In the genomic region with DNA sequence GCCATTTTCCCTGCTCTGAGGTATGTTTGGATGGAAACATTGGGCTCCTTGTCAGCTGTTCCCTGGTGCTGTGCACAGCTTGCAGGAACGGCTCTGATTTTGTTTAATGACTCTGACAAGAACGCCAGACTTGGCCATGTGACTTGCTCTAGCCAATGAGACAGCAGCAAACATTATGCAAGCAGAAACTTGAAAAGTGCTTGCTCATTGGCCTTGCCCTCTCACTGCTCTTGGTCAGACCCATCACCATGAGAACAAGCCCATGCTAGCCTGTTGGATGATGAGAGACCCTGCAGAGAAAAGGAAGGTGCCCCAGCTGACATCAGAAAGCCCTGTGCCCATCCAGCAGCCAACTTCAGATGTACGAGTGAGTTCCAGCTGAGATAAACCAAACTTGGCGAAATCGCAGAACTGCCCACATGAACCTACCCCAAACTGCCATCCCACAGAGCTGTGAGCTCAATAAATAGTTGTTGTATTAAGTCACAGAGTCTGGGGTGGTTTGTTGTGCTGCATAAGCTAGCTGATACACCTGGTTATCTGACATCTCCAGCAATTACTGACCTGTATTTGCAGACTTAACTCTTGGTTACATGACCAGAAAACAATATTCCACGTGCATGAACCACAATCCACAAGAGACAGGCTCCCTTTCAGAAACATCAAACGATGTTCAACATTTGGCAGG, we compare ENCODE assay signal across 8 cellular contexts.
A peak's percentile ranks its signal among the peaks of the same experiment; 100 is the strongest.
DNase-seq lines count a peak whose midpoint lies in the region; ATAC-seq and TF ChIP-seq lines count a peak whose summit lies in the region.

No MANE protein-coding gene starts in this region.

- no peak for ATAC-seq in heart left ventricle
- no peak for ATAC-seq in GM21526 (IDR thresholded peaks at IDR 0.05; ENCODE audit: low FRiP score, unreplicated experiment)

- no peak for TF ChIP-seq CTCF in brain microvascular endothelial cell (IDR thresholded peaks at IDR 0.05; ENCODE audit: low read depth, low read length, missing control alignments)
- TF ChIP-seq CTCF in heart left ventricle (IDR thresholded peaks at IDR 0.05) = no peak

- H3K4me1 ChIP-seq in heart left ventricle = peaks cover 0 to 6% (median 0%) of the 10 kb centered on the region in 12 donors

- no peak overlapping the region for H3K4me3 ChIP-seq in brain microvascular endothelial cell (ENCODE audit: low read depth, low read length)
- no peak overlapping the region for H3K4me3 ChIP-seq in heart left ventricle

- intact Hi-C loops in heart left ventricle (cut with DNase I) = loop anchor here in 4 of 10 donors (5.0 to 10.0 kb wide), 3 partner anchors 245 to 645 kb away; no protein-coding TSS in a partner anchor

- in situ Hi-C loops in brain microvascular endothelial cell (cut with HindIII; ENCODE audit: low pct_ligation_motif_present, low sequenced_read_pairs) = no loop called here

- DNase-seq in NCI-H82 (lab: John Stamatoyannopoulos, UW) = peak; percentile 47
- no peak for DNase-seq in NCI-H82 treated with DMSO at 0.1 percent for 48 hours (lab: John Stamatoyannopoulos, UW; ENCODE audit: unreplicated experiment)
- DNase-seq in MV-4-11 (lab: John Stamatoyannopoulos, UW) = peak; percentile 44
- peak; percentile 60 for DNase-seq in brain microvascular endothelial cell
- DNase-seq in renal cortical epithelial cell (ENCODE audit: low read depth) = peak; percentile 73
- no peak for DNase-seq in heart left ventricle
- no peak for DNase-seq in substantia nigra (lab: John Stamatoyannopoulos, UW)

- H3K36me3 ChIP-seq in brain microvascular endothelial cell (replicated peaks) (no peaks in the 10 kb centered on the region), heart left ventricle (no peaks in the 10 kb centered on the region)

- 50 to 71% (median 65%) methylated on average over 4 to 7 of the region's 7 CpGs for WGBS in heart left ventricle, 4 donors

- H3K27me3 ChIP-seq in brain microvascular endothelial cell (replicated peaks) (no peaks in the 10 kb centered on the region), heart left ventricle (peaks cover 0 to 19% (median 0%) of the 10 kb centered on the region in 9 donors)

- no peak for TF ChIP-seq POLR2A in heart left ventricle (IDR thresholded peaks at IDR 0.05)

- H3K27ac ChIP-seq in brain microvascular endothelial cell (no peak overlapping the region), heart left ventricle (no peak overlapping the region), substantia nigra (ENCODE audit: low read depth, low read length, poor library complexity, severe bottlenecking) (no peak overlapping the region)

- no peaks in the 10 kb centered on the region for H3K9me3 ChIP-seq in heart left ventricle

Comparison
In these comparisons a context has a peak if more than half of its experiments do, and no peak if none do; other contexts are left out.
1. DNase-seq: peak in NCI-H82 (single experiment), MV-4-11 (single experiment), brain microvascular endothelial cell (single experiment) and renal cortical epithelial cell (single experiment); none in NCI-H82 treated with DMSO at 0.1 percent for 48 hours (single experiment), heart left ventricle (0 of 5) and substantia nigra (0 of 49).